Comparison of ENCODE assay signal across 2 cellular contexts in genomic region chr2:191190861-191191552, GRCh38.
TF ChIP-seq lines count a peak whose summit lies in the region.

No MANE protein-coding gene starts in this region.

TF ChIP-seq in HepG2, 621 proteins besides CTCF, POLR2A, EP300 and RAD21:
- peak; percentile 61; the same call in 1 of the 2 replicates for TF ChIP-seq ZNF792 (CRISPR knock-in tag; IDR thresholded peaks at IDR 0.05)
- no peak for TF ChIP-seq TEF (CRISPR knock-in tag; IDR thresholded peaks at IDR 0.05)

TF ChIP-seq in GM12878, 131 proteins besides CTCF, POLR2A, EP300 and RAD21:
- TF ChIP-seq SMAD1 (IDR thresholded peaks at IDR 0.05; ENCODE audit: low read depth, partially characterized antibody): no peak
- no peak for TF ChIP-seq ZBED1 (IDR thresholded peaks at IDR 0.05; ENCODE audit: borderline replicate concordance)
- TF ChIP-seq BHLHE40 (IDR thresholded peaks at IDR 0.05; ENCODE audit: borderline replicate concordance in 1 of 2, low read depth in 2 of 2, low read length in 1 of 2): no peak
- TF ChIP-seq SPI1 (IDR thresholded peaks at IDR 0.05; ENCODE audit: borderline replicate concordance, insufficient read depth, low read depth, low read length): 0 out of 2 replicates have a peak, but pooled peaks have one; percentile 11
